ENCODE assay signal across 29 cellular contexts in genomic region chr5:84303315-84303714, GRCh38.
A peak's percentile ranks its signal among the peaks of the same experiment; 100 is the strongest.
DNase-seq lines count a peak whose midpoint lies in the region; ATAC-seq and TF ChIP-seq lines count a peak whose summit lies in the region.
"Had no signal": no experiment of that assay in that cellular context is flagged by ENCODE, and none has a peak within 500 bp of the region (broad histone marks: within the 10 kb centered on the region; RNA-seq: fewer than 3 reads in every experiment).

No MANE protein-coding gene starts in this region.

- H3K9me3 ChIP-seq in IMR-90 (ENCODE audit: control insufficient read depth, insufficient read depth, low read length), result no peaks in the 10 kb centered on the region
- H3K9me3 ChIP-seq in naive thymus-derived CD4-positive, alpha-beta T cell (ENCODE audit: control insufficient read depth in 2 of 3, low read length in 3 of 3), result no peaks in the 10 kb centered on the region
- H3K9me3 ChIP-seq: psoas muscle, thoracic aorta, uterus had no signal

- no peak for TF ChIP-seq RAD21 in IMR-90 (IDR thresholded peaks at IDR 0.05; ENCODE audit: low read length)

- H3K56ac ChIP-seq in IMR-90 (ENCODE audit: extremely low read depth, insufficient read depth, low read length) (no peak overlapping the region), mesendoderm (ENCODE audit: low read length) (no peak overlapping the region)

- no peaks in the 10 kb centered on the region for H3K79me2 ChIP-seq in mesendoderm (ENCODE audit: control insufficient read depth, insufficient read depth, low read length)

- no peak overlapping the region; the same call in 1 of the 2 replicates for H3K14ac ChIP-seq in IMR-90 (replicated peaks; ENCODE audit: low read depth, low read length)

- no peak overlapping the region for H2AK9ac ChIP-seq in IMR-90 (replicated peaks; ENCODE audit: low read depth, low read length, poor library complexity)

- H3K36me3 ChIP-seq in IMR-90 (ENCODE audit: control insufficient read depth, insufficient read depth, low read length) (no peaks in the 10 kb centered on the region; the same call in 1 of the 2 replicates), brain microvascular endothelial cell (replicated peaks) (no peaks in the 10 kb centered on the region), mesendoderm (ENCODE audit: control insufficient read depth, insufficient read depth, low read length) (no peaks in the 10 kb centered on the region)
- no peaks in the 10 kb centered on the region for H3K36me3 ChIP-seq in naive thymus-derived CD4-positive, alpha-beta T cell (ENCODE audit: control insufficient read depth in 2 of 3, insufficient read depth in 3 of 3, low read length in 3 of 3)
- H3K36me3 ChIP-seq: heart right ventricle, thoracic aorta, uterus had no signal

- H3K4me1 ChIP-seq in IMR-90 (ENCODE audit: control insufficient read depth, insufficient read depth, low read length), result no peaks in the 10 kb centered on the region; the same call in 1 of the 2 replicates
- H3K4me1 ChIP-seq in naive thymus-derived CD4-positive, alpha-beta T cell (ENCODE audit: control insufficient read depth in 2 of 2, insufficient read depth in 2 of 2, low read length in 2 of 2), result no peaks in the 10 kb centered on the region
- no peaks in the 10 kb centered on the region for H3K4me1 ChIP-seq in mesendoderm (ENCODE audit: control insufficient read depth, low read depth, low read length)
- H3K4me1 ChIP-seq: psoas muscle had no signal

- CTCF ChIA-PET in IMR-90 (lab: Yijun Ruan, JAX), result no interaction called here
- CTCF ChIA-PET in naive thymus-derived CD4-positive, alpha-beta T cell (lab: Charles Lee), result no interaction called here

- peak overlapping the region in 1 of 2 experiments; percentile 50; a peak in 1 of 4 replicates for H4K8ac ChIP-seq in IMR-90 (ENCODE audit: low read depth in 2 of 2, low read length in 2 of 2)
- no peak overlapping the region for H4K8ac ChIP-seq in mesendoderm (ENCODE audit: low read depth, low read length)

- H2BK120ac ChIP-seq in IMR-90 (ENCODE audit: low read depth, low read length) (peak overlapping the region; percentile 71), mesendoderm (ENCODE audit: low read depth, low read length) (no peak overlapping the region)

- intact Hi-C loops in IMR-90 (cut with micrococcal nuclease), result no loop called here
- intact Hi-C loops in naive thymus-derived CD4-positive, alpha-beta T cell (cut with micrococcal nuclease), result no loop called here

- no peak overlapping the region for H3K18ac ChIP-seq in IMR-90 (ENCODE audit: low read depth, low read length)
- H3K18ac ChIP-seq in mesendoderm (ENCODE audit: low read length), result no peak overlapping the region

- H3K9ac ChIP-seq in IMR-90 (ENCODE audit: low read depth, low read length) (no peak overlapping the region), mesendoderm (ENCODE audit: low read length) (no peak overlapping the region)

- no peak overlapping the region for H3K27ac Mint-ChIP-seq in naive thymus-derived CD4-positive, alpha-beta T cell
- H3K27ac Mint-ChIP-seq: activated naive CD4-positive, alpha-beta T cell treated with anti-CD3 and anti-CD28 coated beads for 36 hours; B cell; CD8-positive, alpha-beta T cell; dendritic cell treated with granulocyte-macrophage colony-stimulating factor and Interleukin-4, amounts not matched to agents 40 ng/mL and 50 ng/mL, for 4 days; GM23338; mesothelial cell of epicardium; naive B cell had no signal

- H3K9me1 ChIP-seq in IMR-90 (ENCODE audit: insufficient read depth, low read length), result peaks cover 2% of the 10 kb centered on the region; the same call in 1 of the 2 replicates

- BruUV-seq in IMR-90 (replicated peaks; lab: Mats Ljungman, UMichigan), result no TSS peak

- ATAC-seq in IMR-90 (ENCODE audit: low read depth), result no peak
- no peak for ATAC-seq in HG03439 (IDR thresholded peaks at IDR 0.05; ENCODE audit: unreplicated experiment)
- no peak for ATAC-seq in naive thymus-derived CD4-positive, alpha-beta T cell
- ATAC-seq: CD8-positive, alpha-beta T cell; GM23338; heart right ventricle; left lobe of liver; Panc1; psoas muscle had no signal

- H2BK15ac ChIP-seq in IMR-90 (ENCODE audit: low read depth, low read length) (peak overlapping the region; percentile 91; the same call in 2 of the 3 replicates), mesendoderm (replicated peaks; ENCODE audit: low read depth) (no peak overlapping the region)

- H3K27ac ChIP-seq in IMR-90 (ENCODE audit: insufficient read depth, low read length), result no peak overlapping the region
- H3K27ac ChIP-seq in brain microvascular endothelial cell, result peak overlapping the region; percentile 7
- H3K27ac ChIP-seq in naive thymus-derived CD4-positive, alpha-beta T cell (ENCODE audit: low read depth, low read length), result no peak overlapping the region
- no peak overlapping the region for H3K27ac ChIP-seq in mesendoderm (ENCODE audit: low read depth, low read length)
- H3K27ac ChIP-seq: heart right ventricle, psoas muscle, SJSA1, thoracic aorta, uterus had no signal

- H3K4me1 Mint-ChIP-seq in naive thymus-derived CD4-positive, alpha-beta T cell, result peaks cover 0 to 1% (median 0%) of the 10 kb centered on the region in 7 donors
- H3K4me1 Mint-ChIP-seq: B cell, naive B cell had no signal

- peak overlapping the region; percentile 94 for H2AK5ac ChIP-seq in IMR-90 (ENCODE audit: low read depth, low read length)
- no peak overlapping the region for H2AK5ac ChIP-seq in mesendoderm (ENCODE audit: low read length)

- H3K9me3 Mint-ChIP-seq in naive thymus-derived CD4-positive, alpha-beta T cell, result peaks cover 0 to 11% (median 0%) of the 10 kb centered on the region in 11 donors
- H3K9me3 Mint-ChIP-seq: activated naive CD4-positive, alpha-beta T cell treated with anti-CD3 and anti-CD28 coated beads for 36 hours; CD8-positive, alpha-beta T cell; dendritic cell treated with granulocyte-macrophage colony-stimulating factor and Interleukin-4, amounts not matched to agents 40 ng/mL and 50 ng/mL, for 4 days had no signal

- TF ChIP-seq POLR2A in IMR-90 (IDR thresholded peaks at IDR 0.05; ENCODE audit: low read depth, low read length), result no peak

- H4K5ac ChIP-seq in IMR-90 (ENCODE audit: low read depth, low read length), result no peak overlapping the region
- no peak overlapping the region for H4K5ac ChIP-seq in mesendoderm (ENCODE audit: low read length)

- DNase-seq in A172 (ENCODE audit: low spot score), result peak; percentile 35
- DNase-seq in IMR-90, result peak; percentile 62
- DNase-seq in brain microvascular endothelial cell, result no peak
- peak; percentile 72 for DNase-seq in fibroblast of the aortic adventitia (ENCODE audit: low read depth)
- DNase-seq in naive thymus-derived CD4-positive, alpha-beta T cell, result no peak
- DNase-seq in mesendoderm, result no peak
- no peak for DNase-seq in NCI-H1092 (lab: John Stamatoyannopoulos, UW)
- DNase-seq: activated CD4-positive, alpha-beta T cell treated with anti-CD3 and anti-CD28 coated beads, Interleukin-2, amount 50 U/mL, for 48 hours; activated naive CD4-positive, alpha-beta T cell treated with anti-CD3 and anti-CD28 coated beads for 36 hours; CD8-positive, alpha-beta T cell; heart right ventricle; naive B cell; NCI-H1105 treated with DMSO at 0.1 percent for 48 hours; NCI-H1930; NCI-H524 treated with DMSO at 0.1 percent for 48 hours; nucleus accumbens; psoas muscle; stimulated activated naive CD4-positive, alpha-beta T cell treated with Interleukin-2 at 50 U/mL for 16 hours; T-helper 1 cell; uterus had no signal

- peak overlapping the region; percentile 75; the same call in 1 of the 2 replicates for H4K91ac ChIP-seq in IMR-90 (ENCODE audit: insufficient read depth, low read depth, low read length)

- H3K4me3 ChIP-seq in IMR-90 (ENCODE audit: insufficient read depth, low read depth, low read length) (no peak overlapping the region), brain microvascular endothelial cell (ENCODE audit: low read depth, low read length) (no peak overlapping the region), fibroblast of the aortic adventitia (ENCODE audit: low read depth, low read length) (no peak overlapping the region), mesendoderm (ENCODE audit: low read length) (no peak overlapping the region)
- H3K4me3 ChIP-seq in naive thymus-derived CD4-positive, alpha-beta T cell (ENCODE audit: low read length), result no peak overlapping the region
- H3K4me3 ChIP-seq: GM23338, heart right ventricle, psoas muscle, SJSA1, thoracic aorta, uterus had no signal

- POLR2A ChIA-PET in IMR-90 (lab: Charles Lee; ENCODE audit: unreplicated experiment), result no interaction called here
- POLR2A ChIA-PET in naive thymus-derived CD4-positive, alpha-beta T cell (lab: Charles Lee), result interaction anchor here (0.7 kb wide), 1 partner anchor 139 kb away, joined by 3 read pairs; no protein-coding TSS in a partner anchor

- no peak for TF ChIP-seq CTCF in IMR-90 (conservative IDR thresholded peaks at IDR 0.05; ENCODE audit: low read depth, low read length)
- no peak for TF ChIP-seq CTCF in brain microvascular endothelial cell (IDR thresholded peaks at IDR 0.05; ENCODE audit: low read depth, low read length, missing control alignments)
- no peak for TF ChIP-seq CTCF in fibroblast of the aortic adventitia (IDR thresholded peaks at IDR 0.05; ENCODE audit: insufficient read depth, low read length)

- no peaks in the 10 kb centered on the region for H4K20me1 ChIP-seq in IMR-90 (ENCODE audit: insufficient read depth, low read length)

- H3K4me2 ChIP-seq in IMR-90 (ENCODE audit: low read depth, low read length) (no peak overlapping the region), mesendoderm (ENCODE audit: low read length) (no peak overlapping the region)
- H3K4me2 ChIP-seq: GM23338 had no signal

- H3K4ac ChIP-seq in IMR-90 (ENCODE audit: low read depth, low read length) (peak overlapping the region; percentile 61), mesendoderm (ENCODE audit: low read depth, low read length) (no peak overlapping the region)

- no peak overlapping the region for H3K4me3 Mint-ChIP-seq in naive thymus-derived CD4-positive, alpha-beta T cell
- H3K4me3 Mint-ChIP-seq: activated naive CD4-positive, alpha-beta T cell treated with anti-CD3 and anti-CD28 coated beads for 36 hours; B cell; CD8-positive, alpha-beta T cell; dendritic cell treated with granulocyte-macrophage colony-stimulating factor and Interleukin-4, amounts not matched to agents 40 ng/mL and 50 ng/mL, for 4 days; GM23338; mesothelial cell of epicardium; naive B cell had no signal

- no peak overlapping the region for H2AFZ ChIP-seq in IMR-90 (replicated peaks; ENCODE audit: low read length, poor library complexity)
- H2AFZ ChIP-seq: GM23338 had no signal

- peak overlapping the region; percentile 48 for H2BK20ac ChIP-seq in IMR-90 (ENCODE audit: low read depth, low read length)

- no peaks in the 10 kb centered on the region for H3K27me3 ChIP-seq in IMR-90 (ENCODE audit: control insufficient read depth, insufficient read depth, low read length)
- no peaks in the 10 kb centered on the region for H3K27me3 ChIP-seq in brain microvascular endothelial cell (replicated peaks)
- no peaks in the 10 kb centered on the region for H3K27me3 ChIP-seq in naive thymus-derived CD4-positive, alpha-beta T cell (ENCODE audit: control insufficient read depth in 2 of 2, insufficient read depth in 2 of 2, low read length in 2 of 2)
- no peaks in the 10 kb centered on the region for H3K27me3 ChIP-seq in mesendoderm (ENCODE audit: insufficient read depth, low read length, poor library complexity)
- H3K27me3 ChIP-seq: heart right ventricle, SJSA1, uterus had no signal

- no peak overlapping the region for H3K23ac ChIP-seq in IMR-90 (ENCODE audit: low read depth, low read length)
- no peak overlapping the region for H3K23ac ChIP-seq in mesendoderm (ENCODE audit: low read length)

- in situ Hi-C loops in IMR-90 (cut with MboI; ENCODE audit: low sequenced_read_pairs) (no loop called here), brain microvascular endothelial cell (cut with HindIII; ENCODE audit: low pct_ligation_motif_present, low sequenced_read_pairs) (no loop called here)

- no peaks in the 10 kb centered on the region for H3K36me3 Mint-ChIP-seq in naive thymus-derived CD4-positive, alpha-beta T cell
- H3K36me3 Mint-ChIP-seq: CD8-positive, alpha-beta T cell; naive B cell had no signal

- H2BK5ac ChIP-seq in IMR-90 (ENCODE audit: low read depth, low read length, poor library complexity, severe bottlenecking) (peak overlapping the region; percentile 63), mesendoderm (ENCODE audit: low read length) (no peak overlapping the region)

- dilution Hi-C loops in IMR-90 (cut with HindIII; ENCODE audit: low sequenced_read_pairs, unreplicated experiment), result no loop called here

- H3K79me1 ChIP-seq in IMR-90 (ENCODE audit: low read depth in 1 of 2, low read length in 2 of 2), result peaks cover 16 to 29% of the 10 kb centered on the region in 2 experiments
- no peaks in the 10 kb centered on the region for H3K79me1 ChIP-seq in mesendoderm (ENCODE audit: low read length)

- H3K27me3 Mint-ChIP-seq in naive thymus-derived CD4-positive, alpha-beta T cell, result no peaks in the 10 kb centered on the region
- H3K27me3 Mint-ChIP-seq: B cell, naive B cell had no signal

- no CpG with 5 or more reads among the region's 3 CpGs for WGBS in IMR-90 (ENCODE audit: extremely low coverage in 2 of 2, insufficient read length in 1 of 2), 2 experiments
- no CpG with 5 or more reads among the region's 3 CpGs for WGBS in mesendoderm (ENCODE audit: extremely low coverage, insufficient coverage, low lambda C conversion rate)

Comparison
In these comparisons a context has a peak if more than half of its experiments do, and no peak if none do; other contexts are left out.
1. DNase-seq: peak in A172 (single experiment), IMR-90 (single experiment) and fibroblast of the aortic adventitia (single experiment); none in brain microvascular endothelial cell (single experiment), naive thymus-derived CD4-positive, alpha-beta T cell (0 of 9), mesendoderm (single experiment) and NCI-H1092 (single experiment).